In genomic region chr11:11230802-11231562, GRCh38 we compare ENCODE assay signal across 10 cellular contexts.
A peak's percentile ranks its signal among the peaks of the same experiment; 100 is the strongest.
DNase-seq lines count a peak whose midpoint lies in the region; ATAC-seq and TF ChIP-seq lines count a peak whose summit lies in the region.
"Had no signal": no experiment of that assay in that cellular context is flagged by ENCODE, and none has a peak within 500 bp of the region (broad histone marks: within the 10 kb centered on the region; RNA-seq: fewer than 3 reads in every experiment).

No MANE protein-coding gene starts in this region.

- in situ Hi-C loops in SK-MEL-5 (cut with HindIII; ENCODE audit: low pct_unique_long_range_greater_than_20kb, low sequenced_read_pairs) (no loop called here), G401 (cut with HindIII; ENCODE audit: low sequenced_read_pairs) (no loop called here)

- DNase-seq in BE2C (no peak), SK-MEL-5 (ENCODE audit: low read depth, low spot score) (peak; percentile 56), iPS-NIHi7 (ENCODE audit: extremely low spot score) (peak; percentile 83), G401 (ENCODE audit: low spot score) (no peak)
- DNase-seq: activated CD4-positive, CD25-positive, alpha-beta regulatory T cell treated with anti-CD3 and anti-CD28 coated beads, Interleukin-2, amount 50 U/mL, for 72 hours; uterus had no signal

- no peaks in the 10 kb centered on the region for H3K9me3 ChIP-seq in BE2C
- H3K9me3 ChIP-seq: uterus had no signal

- no peaks in the 10 kb centered on the region for H3K4me1 ChIP-seq in BE2C
- H3K4me1 ChIP-seq: uterus had no signal

- H3K36me3 ChIP-seq in BE2C, result no peaks in the 10 kb centered on the region
- H3K36me3 ChIP-seq: uterus had no signal

- H3K4me3 ChIP-seq in BE2C (ENCODE audit: low read depth, low read length), result no peak overlapping the region
- H3K4me3 ChIP-seq: uterus had no signal

- ATAC-seq in GM18861 (IDR thresholded peaks at IDR 0.05; ENCODE audit: unreplicated experiment) (peak; percentile 51), GM19023 (IDR thresholded peaks at IDR 0.05; ENCODE audit: unreplicated experiment) (no peak), HG02885 (IDR thresholded peaks at IDR 0.05; ENCODE audit: poor library complexity, unreplicated experiment) (no peak), HG03457 (IDR thresholded peaks at IDR 0.05; ENCODE audit: unreplicated experiment) (no peak)

- H3K27me3 ChIP-seq in BE2C, result no peaks in the 10 kb centered on the region
- H3K27me3 ChIP-seq: uterus had no signal

- TF ChIP-seq CTCF in BE2C (IDR thresholded peaks at IDR 0.05; ENCODE audit: low read depth, low read length), result peak; percentile 37

Comparison
In these comparisons a context has a peak if more than half of its experiments do, and no peak if none do; other contexts are left out.
1. DNase-seq: peak in SK-MEL-5 (single experiment) and iPS-NIHi7 (single experiment); none in BE2C (single experiment) and G401 (single experiment).